ENCODE assay signal across 8 cellular contexts in genomic region chr4:184824776-184825393, GRCh38. TPM values are rescaled to one million over a fixed set of nuclear protein-coding genes. Genes with fewer than 3 reads are reported as not detected.
DNase-seq lines count a peak whose midpoint lies in the region; ATAC-seq, FAIRE-seq and TF ChIP-seq lines count a peak whose summit lies in the region.

No MANE protein-coding gene starts in this region.

- WGBS in mammary epithelial cell (ENCODE audit: low coverage, missing lambda C conversion rate), result 16% methylated on average over 18 of the region's 18 CpGs

- H3K4me1 ChIP-seq in HCT116 (ENCODE audit: control insufficient read depth in 1 of 2, insufficient read depth in 2 of 2, low read length in 2 of 2), result peaks cover 6 to 17% of the 10 kb centered on the region in 2 experiments
- peaks cover 14% of the 10 kb centered on the region; the same call in 1 of the 2 replicates for H3K4me1 ChIP-seq in PC-3 (ENCODE audit: insufficient read depth, low read length)
- H3K4me1 ChIP-seq in mammary epithelial cell (ENCODE audit: insufficient read depth, low read length), result peaks cover 15% of the 10 kb centered on the region
- peaks cover 47% of the 10 kb centered on the region for H3K4me1 ChIP-seq in vagina

- H3K9me2 ChIP-seq in HCT116 (ENCODE audit: insufficient read depth) (no peaks in the 10 kb centered on the region), PC-3 (replicated peaks; ENCODE audit: low read length) (no peaks in the 10 kb centered on the region)

- RAD21 ChIA-PET in HCT116 (lab: Charles Lee; ENCODE audit: low non-redundant PET in 1 of 2, low total read pairs in 2 of 2, uncharacterized antibody in 2 of 2, unreplicated experiment in 2 of 2), result no interaction called here

- peaks cover 15% of the 10 kb centered on the region for H3K4me1 Mint-ChIP-seq in mesothelial cell of epicardium

- peak overlapping the region; percentile 50 for H3K27ac Mint-ChIP-seq in mesothelial cell of epicardium

- intact Hi-C loops in HCT116 (cut with micrococcal nuclease), result loop anchor here (5.0 kb wide), 1 partner anchor 307 kb away; no protein-coding TSS in a partner anchor
- intact Hi-C loops in PC-3 (cut with micrococcal nuclease), result loop anchor here (2.0 to 5.0 kb wide), 3 partner anchors 16 to 353 kb away; partner anchors contain the start of gene IRF2
- intact Hi-C loops in mammary epithelial cell (cut with micrococcal nuclease), result loop anchor here (1.0 to 2.0 kb wide), 2 partner anchors 79 to 176 kb away; partner anchors contain the start of genes CASP3 and PRIMPOL
- intact Hi-C loops in vagina (cut with DNase I), result loop anchor here (5.0 kb wide), 1 partner anchor 78 kb away; no protein-coding TSS in a partner anchor

- H3K27me3 Mint-ChIP-seq in mesothelial cell of epicardium (ENCODE audit: low read depth), result peaks cover 65% of the 10 kb centered on the region

- POLR2A ChIA-PET in HCT116 (lab: Charles Lee), result no interaction called here
- POLR2A ChIA-PET in PC-3 (lab: Charles Lee; ENCODE audit: unreplicated experiment), result no interaction called here

- no peak for TF ChIP-seq CTCF in HCT116 (IDR thresholded peaks at IDR 0.05 in 2 of 3, conservative IDR thresholded peaks at IDR 0.05 in 1 of 3; ENCODE audit: borderline replicate concordance in 1 of 3, insufficient read depth in 1 of 3, low read depth in 2 of 3, low read length in 2 of 3)
- TF ChIP-seq CTCF in PC-3 (conservative IDR thresholded peaks at IDR 0.05; ENCODE audit: low read depth, low read length), result no peak
- no peak for TF ChIP-seq CTCF in mammary epithelial cell (conservative IDR thresholded peaks at IDR 0.05 in 1 of 2, IDR thresholded peaks at IDR 0.05 in 1 of 2; ENCODE audit: extremely low read depth in 1 of 2, insufficient read depth in 1 of 2, low read depth in 1 of 2, low read length in 2 of 2)
- TF ChIP-seq CTCF in mesothelial cell of epicardium (IDR thresholded peaks at IDR 0.05; ENCODE audit: unreplicated experiment), result no peak
- no peak for TF ChIP-seq CTCF in vagina (IDR thresholded peaks at IDR 0.05)

- dilution Hi-C loops in mammary epithelial cell (cut with HindIII; ENCODE audit: low sequenced_read_pairs), result no loop called here

- ATAC-seq in GM18505 (IDR thresholded peaks at IDR 0.05; ENCODE audit: unreplicated experiment) (peak; percentile 11), HCT116 (peak; percentile 27), PC-3 (peak; percentile 16)

- H3K27me3 ChIP-seq in HCT116 (ENCODE audit: insufficient read depth, low read length) (no peaks in the 10 kb centered on the region), PC-3 (ENCODE audit: low read length) (no peaks in the 10 kb centered on the region), mammary epithelial cell (ENCODE audit: insufficient read depth, low read length) (no peaks in the 10 kb centered on the region), vagina (no peaks in the 10 kb centered on the region)

- H3K9me3 Mint-ChIP-seq in mesothelial cell of epicardium, result no peaks in the 10 kb centered on the region

- H3K9me3 ChIP-seq in HCT116 (ENCODE audit: control insufficient read depth in 1 of 2, insufficient read depth in 1 of 2, low read depth in 1 of 2, low read length in 2 of 2) (no peaks in the 10 kb centered on the region), PC-3 (ENCODE audit: low read length) (no peaks in the 10 kb centered on the region), mammary epithelial cell (replicated peaks; ENCODE audit: insufficient read depth, low read length) (no peaks in the 10 kb centered on the region), vagina (no peaks in the 10 kb centered on the region)

- TF ChIP-seq POLR2A in GM18505 (IDR thresholded peaks at IDR 0.05; ENCODE audit: borderline replicate concordance, extremely low read depth, insufficient read depth, insufficient read length) (no peak), HCT116 (IDR thresholded peaks at IDR 0.05; ENCODE audit: borderline replicate concordance, extremely low read depth, insufficient read depth, insufficient read length) (no peak), vagina (IDR thresholded peaks at IDR 0.05) (no peak), H54 (IDR thresholded peaks at IDR 0.05; ENCODE audit: low read depth, low read length) (no peak)

- no TSS peak for BruUV-seq in HCT116 (replicated peaks; lab: Mats Ljungman, UMichigan)
- TSS peak; percentile 52 for BruUV-seq in PC-3 (replicated peaks; lab: Mats Ljungman, UMichigan)
- BruUV-seq in mammary epithelial cell (replicated peaks; lab: Mats Ljungman, UMichigan), result no TSS peak

- DNase-seq in HCT116 (ENCODE audit: low read depth, low spot score), result no peak
- peak; percentile 23 for DNase-seq in PC-3
- DNase-seq in mammary epithelial cell, result peak; percentile 22
- DNase-seq in mesothelial cell of epicardium (ENCODE audit: low spot score in 2 of 2, unreplicated experiment in 2 of 2), result no peak
- no peak for DNase-seq in vagina (ENCODE audit: extremely low spot score in 2 of 2)
- no peak for DNase-seq in H54 (ENCODE audit: insufficient read length, low spot score)
- DNase-seq in NCI-H2107 (lab: John Stamatoyannopoulos, UW), result no peak

- CTCF ChIA-PET in HCT116 (lab: Charles Lee) (interaction anchor here (0.7 kb wide), 1 partner anchor 91 kb away, joined by 3 read pairs; the partner anchor contains the start of gene CENPU), PC-3 (lab: Charles Lee) (interaction anchor here (1.2 kb wide), 1 partner anchor 79 kb away, joined by 4 read pairs; no protein-coding TSS in a partner anchor), mammary epithelial cell (lab: Charles Lee; ENCODE audit: low non-redundant PET) (no interaction called here)

- in situ Hi-C loops in mammary epithelial cell (cut with MboI; ENCODE audit: low sequenced_read_pairs in 2 of 2), result no loop called here

- H3K79me2 ChIP-seq in HCT116 (ENCODE audit: insufficient read depth, low read length) (no peaks in the 10 kb centered on the region), PC-3 (ENCODE audit: low read length) (peaks cover 46% of the 10 kb centered on the region), mammary epithelial cell (ENCODE audit: insufficient read depth, low read length) (peaks cover 43% of the 10 kb centered on the region)

- H3K36me3 Mint-ChIP-seq in mesothelial cell of epicardium, result no peaks in the 10 kb centered on the region

- FAIRE-seq in H54 (lab: Jason Lieb, UNC), result no peak

- peak overlapping the region; percentile 19; the same call in 1 of the 2 replicates for H3K27ac ChIP-seq in HCT116 (ENCODE audit: low read depth, low read length)
- H3K27ac ChIP-seq in PC-3 (ENCODE audit: low read length), result no peak overlapping the region
- H3K27ac ChIP-seq in mammary epithelial cell (ENCODE audit: insufficient read depth, low read depth, low read length), result peak overlapping the region; percentile 55
- peak overlapping the region; percentile 57 for H3K27ac ChIP-seq in vagina

- H3K9ac ChIP-seq in HCT116 (ENCODE audit: low read length), result peak overlapping the region; percentile 54
- peak overlapping the region; percentile 56 for H3K9ac ChIP-seq in PC-3 (ENCODE audit: low read length)
- H3K9ac ChIP-seq in mammary epithelial cell (ENCODE audit: insufficient read depth, low read length), result peak overlapping the region; percentile 46

- H3K36me3 ChIP-seq in HCT116 (ENCODE audit: control insufficient read depth in 1 of 2, insufficient read depth in 2 of 2, low read length in 2 of 2), result no peaks in the 10 kb centered on the region
- H3K36me3 ChIP-seq in PC-3 (ENCODE audit: low read depth, low read length), result no peaks in the 10 kb centered on the region
- no peaks in the 10 kb centered on the region for H3K36me3 ChIP-seq in mammary epithelial cell (ENCODE audit: insufficient read depth, low read length)
- no peaks in the 10 kb centered on the region for H3K36me3 ChIP-seq in vagina

- H3K4me3 ChIP-seq in HCT116 (replicated peaks in 1 of 2; ENCODE audit: low read depth in 1 of 2, low read length in 2 of 2) (peak overlapping the region; percentile 45 to 67), PC-3 (ENCODE audit: low read length) (peak overlapping the region; percentile 80), mammary epithelial cell (replicated peaks in 1 of 3; ENCODE audit: insufficient read depth in 1 of 3, low read depth in 2 of 3, low read length in 3 of 3) (peak overlapping the region; percentile 53 to 75 (median 75)), vagina (peak overlapping the region; percentile 61 to 95)

- H2AFZ ChIP-seq in HCT116 (ENCODE audit: low read depth, low read length, poor library complexity, severe bottlenecking), result no peak overlapping the region
- H2AFZ ChIP-seq in PC-3 (ENCODE audit: low read length), result peak overlapping the region; percentile 73
- H2AFZ ChIP-seq in mammary epithelial cell (ENCODE audit: low read depth, low read length), result peak overlapping the region; percentile 69

- peak overlapping the region; percentile 79 for H3K4me3 Mint-ChIP-seq in mesothelial cell of epicardium

- no peak for TF ChIP-seq RAD21 in HCT116 (IDR thresholded peaks at IDR 0.05; ENCODE audit: low read depth)

- H3K4me2 ChIP-seq in HCT116 (ENCODE audit: low read length) (peak overlapping the region; percentile 95), PC-3 (ENCODE audit: low read length) (peak overlapping the region; percentile 95), mammary epithelial cell (ENCODE audit: insufficient read depth, low read depth, low read length) (peak overlapping the region; percentile 96)

- H3F3A ChIP-seq in PC-3 (ENCODE audit: low read length, unreplicated experiment), result no peaks in the 10 kb centered on the region

- H4K20me1 ChIP-seq in HCT116 (ENCODE audit: insufficient read depth) (no peaks in the 10 kb centered on the region), PC-3 (ENCODE audit: low read length) (no peaks in the 10 kb centered on the region), mammary epithelial cell (ENCODE audit: insufficient read depth, low read length) (no peaks in the 10 kb centered on the region)

TF ChIP-seq in HCT116, 20 proteins besides CTCF, POLR2A, EP300 and RAD21:
- TF ChIP-seq MAX (IDR thresholded peaks at IDR 0.05) (no peak), SIN3A (IDR thresholded peaks at IDR 0.05; ENCODE audit: low read depth) (no peak), SP1 (IDR thresholded peaks at IDR 0.05; ENCODE audit: low read depth) (no peak), ELF1 (IDR thresholded peaks at IDR 0.05; ENCODE audit: borderline replicate concordance, low read depth) (no peak), EGR1 (IDR thresholded peaks at IDR 0.05; ENCODE audit: low read depth) (no peak), ZNF274 (IDR thresholded peaks at IDR 0.05; ENCODE audit: low read depth, low read length) (no peak), CBX3 (IDR thresholded peaks at IDR 0.05; ENCODE audit: low read depth) (no peak)

RNA-seq across cellular contexts. Expression of gene ACSL1, which starts 0.9 kb away (rescaled TPM):
- total RNA-seq in HCT116 (2021; ENCODE audit: unreplicated experiment), result 12.5 TPM
- 6.2 and 7.0 TPM in 2 replicates for polyA plus RNA-seq in HCT116 (2012)
- 20.0 and 22.9 TPM in 2 replicates for total RNA-seq in PC-3 (2014; rRNA removed)
- 100 to 1,000 TPM in 1 of 2 donors, 10 to 100 TPM in 1; 28.9 to 126 TPM for total RNA-seq in mammary epithelial cell
- 27.6 TPM for polyA plus RNA-seq in mammary epithelial cell
- 45.5 TPM for polyA minus RNA-seq in mammary epithelial cell
- 18.0 to 20.9 TPM (median 19.2 TPM) in 3 replicates for total RNA-seq in mesothelial cell of epicardium
- 106 TPM for total RNA-seq in vagina

Comparison
In these comparisons a context has a peak if more than half of its experiments do, and no peak if none do; other contexts are left out.
1. DNase-seq: peak in PC-3 (single experiment) and mammary epithelial cell (single experiment); none in HCT116 (single experiment), mesothelial cell of epicardium (0 of 2), vagina (0 of 2), H54 (single experiment) and NCI-H2107 (single experiment).
2. Peak in every context shown above with its lines, with median percentiles within 50 percentile points of each other: ATAC-seq, H3K4me2 ChIP-seq, H3K4me3 ChIP-seq and H3K9ac ChIP-seq.